In genomic region chr14:73728106-73729014, GRCh38 we compare ENCODE assay signal across 8 cellular contexts. TPM values are rescaled to one million over a fixed set of nuclear protein-coding genes. Genes with fewer than 3 reads are reported as not detected.
DNase-seq lines count a peak whose midpoint lies in the region; ATAC-seq and TF ChIP-seq lines count a peak whose summit lies in the region.

No MANE protein-coding gene starts in this region.

- peaks cover 25% of the 10 kb centered on the region for H3K4me1 Mint-ChIP-seq in T-helper 1 cell treated with Interleukin-12 subunit alpha and Interleukin-12 subunit beta and Interleukin-4 antibody, amounts not matched to agents 30 μg/mL and 1 μg/mL, for 36 hours (ENCODE audit: low read depth)

- H3K4me3 ChIP-seq in left ventricle myocardium inferior, result no peak overlapping the region
- no peak overlapping the region for H3K4me3 ChIP-seq in uterus

- TF ChIP-seq CTCF in left ventricle myocardium inferior (IDR thresholded peaks at IDR 0.05; ENCODE audit: borderline replicate concordance) (peak; percentile 97), uterus (IDR thresholded peaks at IDR 0.05) (peak; percentile 95 to 97 (median 96))

- H3K4me1 ChIP-seq in left ventricle myocardium inferior, result peaks cover 88% of the 10 kb centered on the region
- H3K4me1 ChIP-seq in uterus, result peaks cover 11 to 25% of the 10 kb centered on the region in 2 donors

- H3K9me3 ChIP-seq in left ventricle myocardium inferior (replicated peaks) (no peaks in the 10 kb centered on the region), uterus (no peaks in the 10 kb centered on the region)

- H3K27ac ChIP-seq in left ventricle myocardium inferior (replicated peaks) (peak overlapping the region; percentile 69), uterus (peak overlapping the region; percentile 68 to 85)

- peak; percentile 71 for ATAC-seq in GM19023 (IDR thresholded peaks at IDR 0.05; ENCODE audit: unreplicated experiment)

- DNase-seq in ACHN (peak; percentile 65), NCI-H1417 treated with DMSO at 0.1 percent for 48 hours (lab: John Stamatoyannopoulos, UW) (peak; percentile 28), amniotic epithelial cell (ENCODE audit: low read depth) (peak; percentile 78), left ventricle myocardium inferior (peak; percentile 86), putamen (ENCODE audit: low spot score) (peak; percentile 75), uterus (peak; percentile 85)

- intact Hi-C loops in left ventricle myocardium inferior (cut with micrococcal nuclease) (loop anchor here (2.0 kb wide), 1 partner anchor 96 kb away; no protein-coding TSS in a partner anchor), uterus (cut with DNase I; ENCODE audit: low total_unique reads) (loop anchor here (5.0 to 10.0 kb wide), 2 partner anchors 84 to 99 kb away; partner anchors contain the start of gene DNAL1)

- peak overlapping the region; percentile 64 for H3K27ac Mint-ChIP-seq in T-helper 1 cell treated with Interleukin-12 subunit alpha and Interleukin-12 subunit beta and Interleukin-4 antibody, amounts not matched to agents 30 μg/mL and 1 μg/mL, for 36 hours

- peaks cover 41% of the 10 kb centered on the region for H3K36me3 Mint-ChIP-seq in T-helper 1 cell treated with Interleukin-12 subunit alpha and Interleukin-12 subunit beta and Interleukin-4 antibody, amounts not matched to agents 30 μg/mL and 1 μg/mL, for 36 hours (ENCODE audit: low read depth)

- in situ Hi-C loops in ACHN (cut with HindIII; ENCODE audit: low pct_ligation_motif_present, low pct_unique_long_range_greater_than_20kb, low sequenced_read_pairs), result no loop called here

- H3K36me3 ChIP-seq in left ventricle myocardium inferior (peaks cover 71% of the 10 kb centered on the region), uterus (no peaks in the 10 kb centered on the region)

- H3K27me3 ChIP-seq in left ventricle myocardium inferior (ENCODE audit: low read depth) (no peaks in the 10 kb centered on the region), uterus (no peaks in the 10 kb centered on the region)

- H3K4me3 Mint-ChIP-seq in T-helper 1 cell treated with Interleukin-12 subunit alpha and Interleukin-12 subunit beta and Interleukin-4 antibody, amounts not matched to agents 30 μg/mL and 1 μg/mL, for 36 hours, result no peak overlapping the region

- peak in 1 of 2 donors; percentile 11 for TF ChIP-seq POLR2A in uterus (IDR thresholded peaks at IDR 0.05)

- H3K9me3 Mint-ChIP-seq in T-helper 1 cell treated with Interleukin-12 subunit alpha and Interleukin-12 subunit beta and Interleukin-4 antibody, amounts not matched to agents 30 μg/mL and 1 μg/mL, for 36 hours, result no peaks in the 10 kb centered on the region

- no peaks in the 10 kb centered on the region for H3K27me3 Mint-ChIP-seq in T-helper 1 cell treated with Interleukin-12 subunit alpha and Interleukin-12 subunit beta and Interleukin-4 antibody, amounts not matched to agents 30 μg/mL and 1 μg/mL, for 36 hours (ENCODE audit: low read depth)

RNA-seq across cellular contexts. Expression of gene PNMA1, which starts 14.2 kb away (rescaled TPM):
- 19.2 TPM for total RNA-seq in left ventricle myocardium inferior
- total RNA-seq in uterus, result 10 to 100 TPM; 12.6 to 58.0 (median 39.4) TPM

Comparison
In these comparisons a context has a peak if more than half of its experiments do, and no peak if none do; other contexts are left out.
1. DNase-seq: peak in every context shown above with its lines; median percentile 86 in left ventricle myocardium inferior; 85 in uterus; 78 in amniotic epithelial cell; 75 in putamen; 65 in ACHN; 28 in NCI-H1417 treated with DMSO at 0.1 percent for 48 hours.